11 cellular contexts compared by ENCODE assay signal in the genomic region with DNA sequence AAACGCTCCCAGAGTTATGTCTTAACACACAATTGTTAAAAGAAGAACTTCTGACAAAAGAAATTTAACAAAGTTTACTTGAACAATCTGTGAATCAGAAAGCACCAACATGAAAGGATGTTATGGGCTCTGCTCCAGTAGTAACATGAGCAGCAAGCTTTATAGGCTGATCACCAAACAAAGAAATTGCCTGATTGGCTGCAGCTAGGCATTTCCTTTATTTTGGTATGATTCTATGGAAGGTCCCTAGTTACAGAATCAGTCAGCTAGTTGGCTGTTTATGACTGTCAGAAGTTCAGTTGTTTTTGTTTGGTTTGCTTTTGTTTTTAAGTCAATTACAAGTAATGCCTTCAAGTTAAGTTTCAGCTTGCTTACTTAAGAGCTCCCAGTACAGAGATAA.
DNase-seq lines count a peak whose midpoint lies in the region; ATAC-seq, FAIRE-seq and TF ChIP-seq lines count a peak whose summit lies in the region.
"Had no signal": no experiment of that assay in that cellular context is flagged by ENCODE, and none has a peak within 500 bp of the region (broad histone marks: within the 10 kb centered on the region; RNA-seq: fewer than 3 reads in every experiment).

No MANE protein-coding gene starts in this region.

- no peaks in the 10 kb centered on the region for H3K79me2 ChIP-seq in hepatocyte

- WGBS in hepatocyte (ENCODE audit: low lambda C conversion rate, missing lambda C conversion rate), result 85% methylated on average over 1 of the region's 1 CpG

- H3K27me3 ChIP-seq in hepatocyte, result no peaks in the 10 kb centered on the region
- H3K27me3 ChIP-seq: foreskin keratinocyte had no signal

- H3K4me2 ChIP-seq in hepatocyte, result no peak overlapping the region

- H3K36me3 ChIP-seq in hepatocyte (replicated peaks; ENCODE audit: insufficient read depth, low read depth), result no peaks in the 10 kb centered on the region

- H3K4me3 ChIP-seq in hepatocyte, result no peak overlapping the region

- no peaks in the 10 kb centered on the region for H3K4me1 ChIP-seq in hepatocyte (ENCODE audit: insufficient read depth)
- H3K4me1 ChIP-seq: foreskin keratinocyte had no signal

- no peaks in the 10 kb centered on the region for H3K9me2 ChIP-seq in hepatocyte (replicated peaks; ENCODE audit: insufficient read depth)

- TF ChIP-seq CTCF in hepatocyte (IDR thresholded peaks at IDR 0.05; ENCODE audit: poor library complexity), result no peak

- ATAC-seq in GM18868 (IDR thresholded peaks at IDR 0.05; ENCODE audit: unreplicated experiment) (peak; percentile 81), GM21529 (IDR thresholded peaks at IDR 0.05; ENCODE audit: unreplicated experiment) (peak; percentile 76), HG03342 (IDR thresholded peaks at IDR 0.05; ENCODE audit: unreplicated experiment) (peak; percentile 65)
- ATAC-seq: foreskin keratinocyte had no signal

- H4K20me1 ChIP-seq in hepatocyte (ENCODE audit: insufficient read depth, poor library complexity, severe bottlenecking), result no peaks in the 10 kb centered on the region

- DNase-seq in hepatocyte (ENCODE audit: low spot score), result no peak
- DNase-seq in NCI-H2029 (lab: John Stamatoyannopoulos, UW), result no peak
- no peak for DNase-seq in kidney tubule cell (ENCODE audit: low spot score)
- DNase-seq: foreskin keratinocyte; GDM1; NK-92 treated with Interleukin-12 subunit alpha and Interleukin-12 subunit beta, amount 100 ng/mL, for 24 hours had no signal

- FAIRE-seq in endometrium (lab: Jason Lieb, UNC), result peak; percentile 76
- FAIRE-seq: astrocyte had no signal

- no peak overlapping the region for H3K27ac ChIP-seq in hepatocyte
- H3K27ac ChIP-seq: foreskin keratinocyte had no signal

- H3K9me3 ChIP-seq in hepatocyte (ENCODE audit: low read depth), result no peaks in the 10 kb centered on the region

- H2AFZ ChIP-seq in hepatocyte, result no peak overlapping the region
